18 cellular contexts compared by ENCODE assay signal in genomic region chr4:112550728-112551127, GRCh38.
DNase-seq lines count a peak whose midpoint lies in the region; ATAC-seq and TF ChIP-seq lines count a peak whose summit lies in the region.
"Had no signal": no experiment of that assay in that cellular context is flagged by ENCODE, and none has a peak within 500 bp of the region (broad histone marks: within the 10 kb centered on the region; RNA-seq: fewer than 3 reads in every experiment).

No MANE protein-coding gene starts in this region.

- peak; percentile 68 for DNase-seq in EL
- peak; percentile 54 for DNase-seq in NCI-H226
- DNase-seq in cardiac fibroblast (ENCODE audit: low read depth in 2 of 2) = peak; percentile 24 to 65
- DNase-seq in kidney tubule cell (ENCODE audit: low spot score) = peak; percentile 84
- no peak for DNase-seq in DMS79 (lab: John Stamatoyannopoulos, UW)
- DNase-seq in effector CD8-positive, alpha-beta T cell (lab: John Stamatoyannopoulos, UW) = no peak
- DNase-seq in head of caudate nucleus = no peak
- DNase-seq: activated CD4-positive, alpha-beta T cell treated with anti-CD3 and anti-CD28 coated beads for 36 hours; activated naive CD4-positive, alpha-beta T cell; body of pancreas; esophagus squamous epithelium; NCI-H1092 treated with DMSO at 0.1 percent for 48 hours; SJCRH30; T1000; thyroid gland had no signal

- intact Hi-C loops in head of caudate nucleus (cut with DNase I) = no loop called here

- H3K4me3 ChIP-seq in cardiac fibroblast (replicated peaks in 1 of 2; ENCODE audit: low read depth in 2 of 2, low read length in 2 of 2) = no peak overlapping the region
- H3K4me3 ChIP-seq: body of pancreas, esophagus squamous epithelium, SJCRH30, skin epidermis, thyroid gland had no signal

- no peak for TF ChIP-seq CTCF in cardiac fibroblast (IDR thresholded peaks at IDR 0.05; ENCODE audit: low read depth, low read length)

- ATAC-seq in HG03571 (IDR thresholded peaks at IDR 0.05; ENCODE audit: unreplicated experiment) = no peak
- ATAC-seq: activated CD4-positive, alpha-beta T cell treated with anti-CD3 and anti-CD28 coated beads for 36 hours; body of pancreas; left lobe of liver had no signal

Comparison
In these comparisons a context has a peak if more than half of its experiments do, and no peak if none do; other contexts are left out.
1. DNase-seq: peak in EL (single experiment), NCI-H226 (single experiment), cardiac fibroblast (2 of 2) and kidney tubule cell (single experiment); none in DMS79 (single experiment), effector CD8-positive, alpha-beta T cell (single experiment) and head of caudate nucleus (0 of 42).